In genomic region chr18:63405986-63406385, GRCh38 we compare ENCODE assay signal across 2 cellular contexts.
TF ChIP-seq lines count a peak whose summit lies in the region.

No MANE protein-coding gene starts in this region.

TF ChIP-seq in liver, 16 proteins besides CTCF, POLR2A, EP300 and RAD21:
- TF ChIP-seq HNF4G (IDR thresholded peaks at IDR 0.05) (no peak), NR2F2 (IDR thresholded peaks at IDR 0.05) (no peak), MAX (IDR thresholded peaks at IDR 0.05) (peak; percentile 28), SP1 (IDR thresholded peaks at IDR 0.05) (peak; percentile 14), YY1 (IDR thresholded peaks at IDR 0.05) (no peak), EGR1 (IDR thresholded peaks at IDR 0.05; ENCODE audit: low read depth in 2 of 2) (no peak), JUND (IDR thresholded peaks at IDR 0.05) (peak in 1 of 2 donors; percentile 25), GABPA (IDR thresholded peaks at IDR 0.05 in 1 of 2, conservative IDR thresholded peaks at IDR 0.05 in 1 of 2) (no peak), ATF3 (IDR thresholded peaks at IDR 0.05) (no peak), FOXA1 (IDR thresholded peaks at IDR 0.05) (no peak), HNF4A (conservative IDR thresholded peaks at IDR 0.05) (peak; percentile 76 to 77), FOXA2 (IDR thresholded peaks at IDR 0.05) (no peak), RXRA (IDR thresholded peaks at IDR 0.05) (peak; percentile 35 to 68), TAF1 (conservative IDR thresholded peaks at IDR 0.05) (no peak), ZBTB33 (IDR thresholded peaks at IDR 0.05) (peak; percentile 35), REST (IDR thresholded peaks at IDR 0.05) (no peak)
TF ChIP-seq in liver: peak in this region for 6.

TF ChIP-seq in HepG2, 621 proteins besides CTCF, POLR2A, EP300 and RAD21:
- TF ChIP-seq RNF2 (conservative IDR thresholded peaks at IDR 0.05; ENCODE audit: low read depth) (no peak), HMGXB4 (CRISPR knock-in tag; IDR thresholded peaks at IDR 0.05; ENCODE audit: borderline replicate concordance in 1 of 2, low read depth in 1 of 2) (no peak), SP2 (CRISPR knock-in tag; IDR thresholded peaks at IDR 0.05) (no peak), TSC22D2 (CRISPR knock-in tag; IDR thresholded peaks at IDR 0.05; ENCODE audit: borderline replicate concordance) (no peak), ISL2 (CRISPR knock-in tag; IDR thresholded peaks at IDR 0.05) (no peak)
